Comparison of ENCODE assay signal across 28 cellular contexts in genomic region chr16:11517926-11518325, GRCh38.
"Had no signal": no experiment of that assay in that cellular context is flagged by ENCODE, and none has a peak within 500 bp of the region (broad histone marks: within the 10 kb centered on the region; RNA-seq: fewer than 3 reads in every experiment).

No MANE protein-coding gene starts in this region.

- H3K27ac ChIP-seq: breast epithelium, Peyer's patch, RWPE1 had no signal

- H3K27ac Mint-ChIP-seq: activated CD8-positive, alpha-beta T cell treated with anti-CD3 and anti-CD28 coated beads, Interleukin-2, amount 10 ng/mL, durations not matched to agents 7 days and 5 days; activated naive CD4-positive, alpha-beta T cell treated with anti-CD3 and anti-CD28 coated beads, Interleukin-2, amount 50 U/mL, for 24 hours; T-helper 1 cell treated with Interleukin-12 subunit alpha and Interleukin-12 subunit beta and Interleukin-4 antibody, amounts not matched to agents 30 μg/mL and 1 μg/mL, for 36 hours; WTC11 had no signal

- H3K4me1 Mint-ChIP-seq: activated naive CD4-positive, alpha-beta T cell treated with anti-CD3 and anti-CD28 coated beads, Interleukin-2, amount 50 U/mL, for 24 hours had no signal

- H3K4me3 ChIP-seq: breast epithelium, Peyer's patch had no signal

- H3K27me3 ChIP-seq: breast epithelium, Peyer's patch had no signal

- H3K36me3 ChIP-seq: breast epithelium, Peyer's patch had no signal

- H3K4me1 ChIP-seq: breast epithelium, Peyer's patch had no signal

- H3K9me3 ChIP-seq: Peyer's patch had no signal

- DNase-seq: activated CD4-positive, alpha-beta T cell treated with anti-CD3 and anti-CD28 coated beads for 48 hours; activated CD4-positive, alpha-beta T cell treated with anti-CD3 and anti-CD28 coated beads, Interleukin-2, amount 50 U/mL, for 4 hours; activated CD4-positive, CD25-positive, alpha-beta regulatory T cell treated with anti-CD3 and anti-CD28 coated beads, Interleukin-2, amount 50 U/mL, for 72 hours; activated CD8-positive, alpha-beta memory T cell treated with anti-CD3 and anti-CD28 coated beads, Interleukin-2, amount 50 U/mL, for 48 hours; activated CD8-positive, alpha-beta T cell treated with anti-CD3 and anti-CD28 coated beads, Interleukin-2, amount 10 ng/mL, durations not matched to agents 7 days and 5 days; activated T-cell treated with anti-CD3 and anti-CD28 coated beads, Interleukin-2, amount 50 U/mL, for 1 hour; aorta; caudate nucleus; KG1; MV-4-11; NCI-H1092 treated with DMSO at 0.1 percent for 48 hours; NCI-H1417 treated with DMSO at 0.1 percent for 48 hours; NCI-H1694; NCI-H2029; NCI-H2107; NCI-H2171 treated with DMSO at 0.1 percent for 48 hours; NCI-H345; NCI-H510A; NCI-H526 treated with DMSO at 0.1 percent for 48 hours; NK-92 treated with Interleukin-12 subunit alpha and Interleukin-12 subunit beta, amount 100 ng/mL, for 24 hours; Peyer's patch; SHP77 treated with DMSO at 0.1 percent for 48 hours; T-helper 9 cell had no signal

- H3K4me3 Mint-ChIP-seq: activated CD8-positive, alpha-beta T cell treated with anti-CD3 and anti-CD28 coated beads, Interleukin-2, amount 10 ng/mL, durations not matched to agents 7 days and 5 days; activated naive CD4-positive, alpha-beta T cell treated with anti-CD3 and anti-CD28 coated beads, Interleukin-2, amount 50 U/mL, for 24 hours; T-helper 1 cell treated with Interleukin-12 subunit alpha and Interleukin-12 subunit beta and Interleukin-4 antibody, amounts not matched to agents 30 μg/mL and 1 μg/mL, for 36 hours; WTC11 had no signal

- ATAC-seq: activated CD8-positive, alpha-beta T cell treated with anti-CD3 and anti-CD28 coated beads, Interleukin-2, amount 10 ng/mL, durations not matched to agents 7 days and 5 days; WTC11 had no signal

- H3K27me3 Mint-ChIP-seq: activated naive CD4-positive, alpha-beta T cell treated with anti-CD3 and anti-CD28 coated beads, Interleukin-2, amount 50 U/mL, for 24 hours had no signal

- H3K9me3 Mint-ChIP-seq: activated naive CD4-positive, alpha-beta T cell treated with anti-CD3 and anti-CD28 coated beads, Interleukin-2, amount 50 U/mL, for 24 hours had no signal
